1 cellular context compared by ENCODE assay signal in the genomic region with DNA sequence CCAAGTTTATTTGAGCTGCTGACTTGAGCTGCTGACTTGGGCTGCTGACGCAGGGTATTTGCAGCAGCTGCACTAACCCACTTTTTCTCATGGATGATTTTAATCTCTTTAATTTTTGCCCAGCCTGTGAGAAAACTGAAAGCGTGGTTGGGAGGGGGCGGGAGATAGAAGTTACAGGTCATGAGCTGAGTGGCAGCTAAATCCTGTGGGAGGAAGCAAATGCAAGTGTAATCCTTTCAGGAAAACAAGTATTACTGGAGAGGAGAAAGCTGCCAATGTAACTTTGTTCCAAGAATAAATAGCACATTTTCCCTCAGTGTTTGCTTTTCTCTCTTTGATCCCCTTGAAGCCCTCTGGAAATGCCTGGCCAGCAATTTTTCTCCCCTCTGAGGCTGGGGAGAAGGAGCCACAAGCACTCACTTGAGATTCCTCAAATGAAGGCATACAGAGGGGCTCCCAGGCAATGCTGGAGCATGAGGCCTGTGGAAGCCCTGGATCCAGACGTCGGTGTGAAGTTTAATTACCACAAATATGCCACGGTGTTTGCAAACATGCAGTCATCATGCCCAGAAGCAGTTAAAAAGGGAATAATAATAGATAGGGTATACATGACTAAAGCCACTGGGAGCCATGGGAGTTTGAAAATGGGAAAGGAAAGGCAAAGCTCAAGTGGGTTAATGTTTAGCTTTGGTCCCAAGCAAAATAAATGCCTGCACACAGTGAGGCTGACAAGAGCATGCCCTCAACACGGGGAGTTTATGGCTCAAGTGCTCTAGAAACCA.
A peak's percentile ranks its signal among the peaks of the same experiment; 100 is the strongest.
TF ChIP-seq lines count a peak whose summit lies in the region.

No MANE protein-coding gene starts in this region.

TF ChIP-seq in HepG2, 621 proteins besides CTCF, POLR2A, EP300 and RAD21 (continued from another document and continues in another):
- TF ChIP-seq, protein P1, sequence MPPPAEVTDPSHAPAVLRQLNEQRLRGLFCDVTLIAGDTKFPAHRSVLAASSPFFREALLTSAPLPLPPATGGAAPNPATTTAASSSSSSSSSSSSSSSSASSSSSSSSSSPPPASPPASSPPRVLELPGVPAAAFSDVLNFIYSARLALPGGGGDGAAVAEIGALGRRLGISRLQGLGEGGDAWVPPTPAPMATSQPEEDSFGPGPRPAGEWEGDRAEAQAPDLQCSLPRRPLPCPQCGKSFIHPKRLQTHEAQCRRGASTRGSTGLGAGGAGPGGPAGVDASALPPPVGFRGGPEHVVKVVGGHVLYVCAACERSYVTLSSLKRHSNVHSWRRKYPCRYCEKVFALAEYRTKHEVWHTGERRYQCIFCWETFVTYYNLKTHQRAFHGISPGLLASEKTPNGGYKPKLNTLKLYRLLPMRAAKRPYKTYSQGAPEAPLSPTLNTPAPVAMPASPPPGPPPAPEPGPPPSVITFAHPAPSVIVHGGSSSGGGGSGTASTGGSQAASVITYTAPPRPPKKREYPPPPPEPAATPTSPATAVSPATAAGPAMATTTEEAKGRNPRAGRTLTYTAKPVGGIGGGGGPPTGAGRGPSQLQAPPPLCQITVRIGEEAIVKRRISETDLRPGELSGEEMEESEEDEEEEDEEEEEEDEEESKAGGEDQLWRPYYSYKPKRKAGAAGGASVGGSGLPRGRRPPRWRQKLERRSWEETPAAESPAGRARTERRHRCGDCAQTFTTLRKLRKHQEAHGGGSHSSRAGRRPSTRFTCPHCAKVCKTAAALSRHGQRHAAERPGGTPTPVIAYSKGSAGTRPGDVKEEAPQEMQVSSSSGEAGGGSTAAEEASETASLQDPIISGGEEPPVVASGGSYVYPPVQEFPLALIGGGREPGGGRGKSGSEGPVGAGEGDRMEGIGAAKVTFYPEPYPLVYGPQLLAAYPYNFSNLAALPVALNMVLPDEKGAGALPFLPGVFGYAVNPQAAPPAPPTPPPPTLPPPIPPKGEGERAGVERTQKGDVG (CRISPR knock-in tag; IDR thresholded peaks at IDR 0.05; ENCODE audit: borderline replicate concordance), result no peak
- TF ChIP-seq, protein P2, sequence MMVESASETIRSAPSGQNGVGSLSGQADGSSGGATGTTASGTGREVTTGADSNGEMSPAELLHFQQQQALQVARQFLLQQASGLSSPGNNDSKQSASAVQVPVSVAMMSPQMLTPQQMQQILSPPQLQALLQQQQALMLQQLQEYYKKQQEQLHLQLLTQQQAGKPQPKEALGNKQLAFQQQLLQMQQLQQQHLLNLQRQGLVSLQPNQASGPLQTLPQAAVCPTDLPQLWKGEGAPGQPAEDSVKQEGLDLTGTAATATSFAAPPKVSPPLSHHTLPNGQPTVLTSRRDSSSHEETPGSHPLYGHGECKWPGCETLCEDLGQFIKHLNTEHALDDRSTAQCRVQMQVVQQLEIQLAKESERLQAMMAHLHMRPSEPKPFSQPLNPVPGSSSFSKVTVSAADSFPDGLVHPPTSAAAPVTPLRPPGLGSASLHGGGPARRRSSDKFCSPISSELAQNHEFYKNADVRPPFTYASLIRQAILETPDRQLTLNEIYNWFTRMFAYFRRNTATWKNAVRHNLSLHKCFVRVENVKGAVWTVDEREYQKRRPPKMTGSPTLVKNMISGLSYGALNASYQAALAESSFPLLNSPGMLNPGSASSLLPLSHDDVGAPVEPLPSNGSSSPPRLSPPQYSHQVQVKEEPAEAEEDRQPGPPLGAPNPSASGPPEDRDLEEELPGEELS (CRISPR knock-in tag; IDR thresholded peaks at IDR 0.05), result peak; percentile 83
- TF ChIP-seq ZNF616 (CRISPR knock-in tag; IDR thresholded peaks at IDR 0.05; ENCODE audit: low read depth), result no peak
- peak; percentile 22 for TF ChIP-seq ZNF451 (CRISPR knock-in tag; IDR thresholded peaks at IDR 0.05)
- TF ChIP-seq ZNF570 (CRISPR knock-in tag; IDR thresholded peaks at IDR 0.05; ENCODE audit: borderline replicate concordance), result no peak
- no peak for TF ChIP-seq ZNF496 (CRISPR knock-in tag; IDR thresholded peaks at IDR 0.05; ENCODE audit: insufficient replicate concordance)
- TF ChIP-seq MLLT10 (CRISPR knock-in tag; IDR thresholded peaks at IDR 0.05), result no peak
- TF ChIP-seq TAF15 (IDR thresholded peaks at IDR 0.05; ENCODE audit: low read depth, low read length, poor library complexity, severe bottlenecking), result no peak
- TF ChIP-seq JDP2 (CRISPR knock-in tag; IDR thresholded peaks at IDR 0.05; ENCODE audit: borderline replicate concordance), result no peak
- TF ChIP-seq CENPT (CRISPR knock-in tag; IDR thresholded peaks at IDR 0.05; ENCODE audit: low read depth), result no peak
- TF ChIP-seq TEAD2 (CRISPR knock-in tag; IDR thresholded peaks at IDR 0.05), result no peak
- TF ChIP-seq PTBP1 (IDR thresholded peaks at IDR 0.05; ENCODE audit: low read depth, low read length, poor library complexity, severe bottlenecking), result no peak
- TF ChIP-seq ZNF3 (CRISPR knock-in tag; IDR thresholded peaks at IDR 0.05), result no peak
- TF ChIP-seq, protein P3, sequence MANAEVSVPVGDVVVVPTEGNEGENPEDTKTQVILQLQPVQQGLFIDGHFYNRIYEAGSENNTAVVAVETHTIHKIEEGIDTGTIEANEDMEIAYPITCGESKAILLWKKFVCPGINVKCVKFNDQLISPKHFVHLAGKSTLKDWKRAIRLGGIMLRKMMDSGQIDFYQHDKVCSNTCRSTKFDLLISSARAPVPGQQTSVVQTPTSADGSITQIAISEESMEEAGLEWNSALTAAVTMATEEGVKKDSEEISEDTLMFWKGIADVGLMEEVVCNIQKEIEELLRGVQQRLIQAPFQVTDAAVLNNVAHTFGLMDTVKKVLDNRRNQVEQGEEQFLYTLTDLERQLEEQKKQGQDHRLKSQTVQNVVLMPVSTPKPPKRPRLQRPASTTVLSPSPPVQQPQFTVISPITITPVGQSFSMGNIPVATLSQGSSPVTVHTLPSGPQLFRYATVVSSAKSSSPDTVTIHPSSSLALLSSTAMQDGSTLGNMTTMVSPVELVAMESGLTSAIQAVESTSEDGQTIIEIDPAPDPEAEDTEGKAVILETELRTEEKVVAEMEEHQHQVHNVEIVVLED (CRISPR knock-in tag; IDR thresholded peaks at IDR 0.05; ENCODE audit: borderline replicate concordance), result peak; percentile 61; the same call in 1 of the 2 replicates
- no peak for TF ChIP-seq CEBPB (IDR thresholded peaks at IDR 0.05; ENCODE audit: borderline replicate concordance, low read depth, low read length)
- TF ChIP-seq ASH2L (IDR thresholded peaks at IDR 0.05; ENCODE audit: insufficient read length, low read depth, low read length), result peak; percentile 100
- no peak for TF ChIP-seq SIX4 (CRISPR knock-in tag; IDR thresholded peaks at IDR 0.05)
- no peak for TF ChIP-seq ZBTB42 (CRISPR knock-in tag; IDR thresholded peaks at IDR 0.05)
- no peak for TF ChIP-seq REXO4 (CRISPR knock-in tag; IDR thresholded peaks at IDR 0.05; ENCODE audit: borderline replicate concordance)
- no peak for TF ChIP-seq SYNCRIP (IDR thresholded peaks at IDR 0.05; ENCODE audit: insufficient read depth, low read depth, low read length)
- TF ChIP-seq, protein P4, sequence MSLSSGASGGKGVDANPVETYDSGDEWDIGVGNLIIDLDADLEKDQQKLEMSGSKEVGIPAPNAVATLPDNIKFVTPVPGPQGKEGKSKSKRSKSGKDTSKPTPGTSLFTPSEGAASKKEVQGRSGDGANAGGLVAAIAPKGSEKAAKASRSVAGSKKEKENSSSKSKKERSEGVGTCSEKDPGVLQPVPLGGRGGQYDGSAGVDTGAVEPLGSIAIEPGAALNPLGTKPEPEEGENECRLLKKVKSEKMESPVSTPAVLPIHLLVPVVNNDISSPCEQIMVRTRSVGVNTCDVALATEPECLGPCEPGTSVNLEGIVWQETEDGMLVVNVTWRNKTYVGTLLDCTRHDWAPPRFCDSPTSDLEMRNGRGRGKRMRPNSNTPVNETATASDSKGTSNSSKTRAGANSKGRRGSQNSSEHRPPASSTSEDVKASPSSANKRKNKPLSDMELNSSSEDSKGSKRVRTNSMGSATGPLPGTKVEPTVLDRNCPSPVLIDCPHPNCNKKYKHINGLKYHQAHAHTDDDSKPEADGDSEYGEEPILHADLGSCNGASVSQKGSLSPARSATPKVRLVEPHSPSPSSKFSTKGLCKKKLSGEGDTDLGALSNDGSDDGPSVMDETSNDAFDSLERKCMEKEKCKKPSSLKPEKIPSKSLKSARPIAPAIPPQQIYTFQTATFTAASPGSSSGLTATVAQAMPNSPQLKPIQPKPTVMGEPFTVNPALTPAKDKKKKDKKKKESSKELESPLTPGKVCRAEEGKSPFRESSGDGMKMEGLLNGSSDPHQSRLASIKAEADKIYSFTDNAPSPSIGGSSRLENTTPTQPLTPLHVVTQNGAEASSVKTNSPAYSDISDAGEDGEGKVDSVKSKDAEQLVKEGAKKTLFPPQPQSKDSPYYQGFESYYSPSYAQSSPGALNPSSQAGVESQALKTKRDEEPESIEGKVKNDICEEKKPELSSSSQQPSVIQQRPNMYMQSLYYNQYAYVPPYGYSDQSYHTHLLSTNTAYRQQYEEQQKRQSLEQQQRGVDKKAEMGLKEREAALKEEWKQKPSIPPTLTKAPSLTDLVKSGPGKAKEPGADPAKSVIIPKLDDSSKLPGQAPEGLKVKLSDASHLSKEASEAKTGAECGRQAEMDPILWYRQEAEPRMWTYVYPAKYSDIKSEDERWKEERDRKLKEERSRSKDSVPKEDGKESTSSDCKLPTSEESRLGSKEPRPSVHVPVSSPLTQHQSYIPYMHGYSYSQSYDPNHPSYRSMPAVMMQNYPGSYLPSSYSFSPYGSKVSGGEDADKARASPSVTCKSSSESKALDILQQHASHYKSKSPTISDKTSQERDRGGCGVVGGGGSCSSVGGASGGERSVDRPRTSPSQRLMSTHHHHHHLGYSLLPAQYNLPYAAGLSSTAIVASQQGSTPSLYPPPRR (CRISPR knock-in tag; IDR thresholded peaks at IDR 0.05; ENCODE audit: borderline replicate concordance), result peak; percentile 70; the same call in 1 of the 2 replicates
- peak; percentile 81; the same call in 1 of the 2 replicates for TF ChIP-seq GATA4 (IDR thresholded peaks at IDR 0.05; ENCODE audit: borderline replicate concordance, low read depth)
- TF ChIP-seq, protein P5, sequence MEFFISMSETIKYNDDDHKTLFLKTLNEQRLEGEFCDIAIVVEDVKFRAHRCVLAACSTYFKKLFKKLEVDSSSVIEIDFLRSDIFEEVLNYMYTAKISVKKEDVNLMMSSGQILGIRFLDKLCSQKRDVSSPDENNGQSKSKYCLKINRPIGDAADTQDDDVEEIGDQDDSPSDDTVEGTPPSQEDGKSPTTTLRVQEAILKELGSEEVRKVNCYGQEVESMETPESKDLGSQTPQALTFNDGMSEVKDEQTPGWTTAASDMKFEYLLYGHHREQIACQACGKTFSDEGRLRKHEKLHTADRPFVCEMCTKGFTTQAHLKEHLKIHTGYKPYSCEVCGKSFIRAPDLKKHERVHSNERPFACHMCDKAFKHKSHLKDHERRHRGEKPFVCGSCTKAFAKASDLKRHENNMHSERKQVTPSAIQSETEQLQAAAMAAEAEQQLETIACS (CRISPR knock-in tag; IDR thresholded peaks at IDR 0.05), result no peak
- TF ChIP-seq RORA (CRISPR knock-in tag; IDR thresholded peaks at IDR 0.05), result 0 out of 2 replicates have a peak, but pooled peaks have one; percentile 13
- TF ChIP-seq LCORL (IDR thresholded peaks at IDR 0.05), result peak; percentile 35; the same call in 1 of the 2 replicates
- TF ChIP-seq LCORL (CRISPR knock-in tag; IDR thresholded peaks at IDR 0.05), result no peak; the same call in 1 of the 2 replicates
- TF ChIP-seq MAFF (IDR thresholded peaks at IDR 0.05; ENCODE audit: low read depth, low read length), result peak; percentile 92
- TF ChIP-seq SMAD3 (CRISPR knock-in tag; IDR thresholded peaks at IDR 0.05), result peak; percentile 52; the same call in 1 of the 2 replicates
- TF ChIP-seq HDAC6 (IDR thresholded peaks at IDR 0.05; ENCODE audit: low read depth, low read length), result no peak
- TF ChIP-seq ZFP36L2 (CRISPR knock-in tag; IDR thresholded peaks at IDR 0.05), result no peak
- no peak for TF ChIP-seq ZNF33A (CRISPR knock-in tag; IDR thresholded peaks at IDR 0.05; ENCODE audit: borderline replicate concordance)
- TF ChIP-seq, protein P6, sequence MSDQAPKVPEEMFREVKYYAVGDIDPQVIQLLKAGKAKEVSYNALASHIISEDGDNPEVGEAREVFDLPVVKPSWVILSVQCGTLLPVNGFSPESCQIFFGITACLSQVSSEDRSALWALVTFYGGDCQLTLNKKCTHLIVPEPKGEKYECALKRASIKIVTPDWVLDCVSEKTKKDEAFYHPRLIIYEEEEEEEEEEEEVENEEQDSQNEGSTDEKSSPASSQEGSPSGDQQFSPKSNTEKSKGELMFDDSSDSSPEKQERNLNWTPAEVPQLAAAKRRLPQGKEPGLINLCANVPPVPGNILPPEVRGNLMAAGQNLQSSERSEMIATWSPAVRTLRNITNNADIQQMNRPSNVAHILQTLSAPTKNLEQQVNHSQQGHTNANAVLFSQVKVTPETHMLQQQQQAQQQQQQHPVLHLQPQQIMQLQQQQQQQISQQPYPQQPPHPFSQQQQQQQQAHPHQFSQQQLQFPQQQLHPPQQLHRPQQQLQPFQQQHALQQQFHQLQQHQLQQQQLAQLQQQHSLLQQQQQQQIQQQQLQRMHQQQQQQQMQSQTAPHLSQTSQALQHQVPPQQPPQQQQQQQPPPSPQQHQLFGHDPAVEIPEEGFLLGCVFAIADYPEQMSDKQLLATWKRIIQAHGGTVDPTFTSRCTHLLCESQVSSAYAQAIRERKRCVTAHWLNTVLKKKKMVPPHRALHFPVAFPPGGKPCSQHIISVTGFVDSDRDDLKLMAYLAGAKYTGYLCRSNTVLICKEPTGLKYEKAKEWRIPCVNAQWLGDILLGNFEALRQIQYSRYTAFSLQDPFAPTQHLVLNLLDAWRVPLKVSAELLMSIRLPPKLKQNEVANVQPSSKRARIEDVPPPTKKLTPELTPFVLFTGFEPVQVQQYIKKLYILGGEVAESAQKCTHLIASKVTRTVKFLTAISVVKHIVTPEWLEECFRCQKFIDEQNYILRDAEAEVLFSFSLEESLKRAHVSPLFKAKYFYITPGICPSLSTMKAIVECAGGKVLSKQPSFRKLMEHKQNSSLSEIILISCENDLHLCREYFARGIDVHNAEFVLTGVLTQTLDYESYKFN (CRISPR knock-in tag; conservative IDR thresholded peaks at IDR 0.05), result peak; percentile 94
- no peak for TF ChIP-seq GABPA (IDR thresholded peaks at IDR 0.05; ENCODE audit: low read depth, low read length)
- peak; percentile 47; the same call in 1 of the 2 replicates for TF ChIP-seq GABPA (CRISPR knock-in tag; IDR thresholded peaks at IDR 0.05; ENCODE audit: low read depth)
- TF ChIP-seq CHCHD3 (CRISPR knock-in tag; IDR thresholded peaks at IDR 0.05), result no peak
- TF ChIP-seq ZMYM2 (CRISPR knock-in tag; IDR thresholded peaks at IDR 0.05), result peak; percentile 91
- no peak for TF ChIP-seq RAD51 (IDR thresholded peaks at IDR 0.05; ENCODE audit: borderline replicate concordance)
- peak; percentile 78 for TF ChIP-seq ZNF883 (CRISPR knock-in tag; IDR thresholded peaks at IDR 0.05; ENCODE audit: not compliant biosample characterization)
- TF ChIP-seq NFYB (CRISPR knock-in tag; IDR thresholded peaks at IDR 0.05), result no peak
- peak; percentile 26; the same call in 1 of the 2 replicates for TF ChIP-seq ZIK1 (CRISPR knock-in tag; IDR thresholded peaks at IDR 0.05; ENCODE audit: borderline replicate concordance, low read depth)
- TF ChIP-seq DMAP1 (CRISPR knock-in tag; IDR thresholded peaks at IDR 0.05), result no peak; the same call in 1 of the 2 replicates
- TF ChIP-seq NFATC3 (CRISPR knock-in tag; IDR thresholded peaks at IDR 0.05), result peak; percentile 89; the same call in 1 of the 2 replicates
- no peak; the same call in 1 of the 2 replicates for TF ChIP-seq CBX5 (CRISPR knock-in tag; IDR thresholded peaks at IDR 0.05; ENCODE audit: borderline replicate concordance)
- TF ChIP-seq ZKSCAN5 (CRISPR knock-in tag; IDR thresholded peaks at IDR 0.05), result no peak
